13 cellular contexts compared by ENCODE assay signal in genomic region chr17:57486978-57487377, GRCh38.
A peak's percentile ranks its signal among the peaks of the same experiment; 100 is the strongest.
DNase-seq lines count a peak whose midpoint lies in the region; ATAC-seq and TF ChIP-seq lines count a peak whose summit lies in the region.
"Had no signal": no experiment of that assay in that cellular context is flagged by ENCODE, and none has a peak within 500 bp of the region (broad histone marks: within the 10 kb centered on the region; RNA-seq: fewer than 3 reads in every experiment).

No MANE protein-coding gene starts in this region.

- no peak overlapping the region for H3K27ac ChIP-seq in mammary epithelial cell (ENCODE audit: insufficient read depth, low read depth, low read length)
- no peak overlapping the region for H3K27ac ChIP-seq in brain microvascular endothelial cell

- H3K9me3 ChIP-seq in mammary epithelial cell (replicated peaks; ENCODE audit: insufficient read depth, low read length) = no peaks in the 10 kb centered on the region

- no peaks in the 10 kb centered on the region for H3K27me3 Mint-ChIP-seq in MCF 10A (ENCODE audit: insufficient read depth, unreplicated experiment)
- peaks cover 3% of the 10 kb centered on the region for H3K27me3 Mint-ChIP-seq in brain
- H3K27me3 Mint-ChIP-seq: activated naive CD8-positive, alpha-beta T cell treated with anti-CD3 and anti-CD28 coated beads for 36 hours had no signal

- CTCF ChIA-PET in mammary epithelial cell (lab: Charles Lee; ENCODE audit: low non-redundant PET) = no interaction called here
- CTCF ChIA-PET in MCF 10A (lab: Yijun Ruan, JAX) = interaction anchor here (0.5 kb wide), 1 partner anchor 45 kb away, joined by 3 read pairs; no protein-coding TSS in a partner anchor

- no TSS peak for BruUV-seq in mammary epithelial cell (replicated peaks; lab: Mats Ljungman, UMichigan)
- no TSS peak for BruUV-seq in MCF 10A (replicated peaks; lab: Mats Ljungman, UMichigan)

- H3K9me3 Mint-ChIP-seq in MCF 10A (ENCODE audit: unreplicated experiment) (no peaks in the 10 kb centered on the region), brain (no peaks in the 10 kb centered on the region)
- H3K9me3 Mint-ChIP-seq: activated naive CD8-positive, alpha-beta T cell treated with anti-CD3 and anti-CD28 coated beads for 36 hours had no signal

- H3K36me3 ChIP-seq in mammary epithelial cell (ENCODE audit: insufficient read depth, low read length) (no peaks in the 10 kb centered on the region), brain microvascular endothelial cell (replicated peaks) (no peaks in the 10 kb centered on the region)

- no peaks in the 10 kb centered on the region for H3K4me1 ChIP-seq in mammary epithelial cell (ENCODE audit: insufficient read depth, low read length)

- H3K4me3 Mint-ChIP-seq in MCF 10A (ENCODE audit: unreplicated experiment) = no peak overlapping the region
- H3K4me3 Mint-ChIP-seq in brain = peak overlapping the region; percentile 30 to 79 (median 61)
- H3K4me3 Mint-ChIP-seq: activated naive CD8-positive, alpha-beta T cell treated with anti-CD3 and anti-CD28 coated beads for 36 hours had no signal

- H3K27me3 ChIP-seq in mammary epithelial cell (ENCODE audit: insufficient read depth, low read length) (no peaks in the 10 kb centered on the region), brain microvascular endothelial cell (replicated peaks) (no peaks in the 10 kb centered on the region)

- intact Hi-C loops in mammary epithelial cell (cut with micrococcal nuclease) (no loop called here), MCF 10A (cut with micrococcal nuclease) (no loop called here)

- WGBS in mammary epithelial cell (ENCODE audit: low coverage, missing lambda C conversion rate) = 10% methylated on average over 5 of the region's 5 CpGs

- H3K36me3 Mint-ChIP-seq in MCF 10A (ENCODE audit: insufficient read depth, unreplicated experiment) (peaks cover 13% of the 10 kb centered on the region), brain (no peaks in the 10 kb centered on the region)

- no peak for TF ChIP-seq CTCF in mammary epithelial cell (conservative IDR thresholded peaks at IDR 0.05 in 1 of 2, IDR thresholded peaks at IDR 0.05 in 1 of 2; ENCODE audit: extremely low read depth in 1 of 2, insufficient read depth in 1 of 2, low read depth in 1 of 2, low read length in 2 of 2)
- TF ChIP-seq CTCF in MCF 10A (IDR thresholded peaks at IDR 0.05; ENCODE audit: unreplicated experiment) = no peak
- no peak for TF ChIP-seq CTCF in brain (conservative IDR thresholded peaks at IDR 0.05)
- no peak for TF ChIP-seq CTCF in brain microvascular endothelial cell (IDR thresholded peaks at IDR 0.05; ENCODE audit: low read depth, low read length, missing control alignments)

- H3K79me2 ChIP-seq in mammary epithelial cell (ENCODE audit: insufficient read depth, low read length) = no peaks in the 10 kb centered on the region

- in situ Hi-C loops in mammary epithelial cell (cut with MboI; ENCODE audit: low sequenced_read_pairs in 2 of 2) = no loop called here
- in situ Hi-C loops in brain microvascular endothelial cell (cut with HindIII; ENCODE audit: low pct_ligation_motif_present, low sequenced_read_pairs) = no loop called here

- H3K9ac ChIP-seq in mammary epithelial cell (ENCODE audit: insufficient read depth, low read length) = no peak overlapping the region

- H3K4me2 ChIP-seq in mammary epithelial cell (ENCODE audit: insufficient read depth, low read depth, low read length) = peak overlapping the region; percentile 2

- DNase-seq in mammary epithelial cell (peak; percentile 33), MCF 10A (ENCODE audit: unreplicated experiment) (no peak), medulla oblongata (ENCODE audit: extremely low spot score) (peak; percentile 87), NCI-H748 treated with DMSO at 0.1 percent for 48 hours (lab: John Stamatoyannopoulos, UW) (no peak), brain microvascular endothelial cell (no peak)
- DNase-seq: activated CD4-positive, alpha-beta T cell treated with anti-CD3 and anti-CD28 coated beads for 48 hours; activated naive CD8-positive, alpha-beta T cell treated with anti-CD3 and anti-CD28 coated beads for 36 hours; effector CD8-positive, alpha-beta T cell; NCI-H1694; stimulated activated CD4-positive, alpha-beta T cell treated with anti-CD3 and anti-CD28 coated beads, Interleukin-4, amount 100 ng/mL, for 1 hour had no signal

- ATAC-seq in GM21515 (IDR thresholded peaks at IDR 0.05; ENCODE audit: unreplicated experiment) = no peak
- no peak for ATAC-seq in GM19324 (IDR thresholded peaks at IDR 0.05; ENCODE audit: low FRiP score, unreplicated experiment)

- H4K20me1 ChIP-seq in mammary epithelial cell (ENCODE audit: insufficient read depth, low read length) = no peaks in the 10 kb centered on the region

- H3K27ac Mint-ChIP-seq in MCF 10A (ENCODE audit: low read depth, unreplicated experiment) = no peak overlapping the region
- H3K27ac Mint-ChIP-seq in brain = peak overlapping the region; percentile 49 to 98 (median 95)
- H3K27ac Mint-ChIP-seq: activated naive CD8-positive, alpha-beta T cell treated with anti-CD3 and anti-CD28 coated beads for 36 hours had no signal

- POLR2A ChIA-PET in MCF 10A (lab: Yijun Ruan, JAX) = interaction anchor here (0.5 to 1.3 kb wide), 3 partner anchors 44 to 233 kb away, joined by 3 to 4 read pairs (median 3); no protein-coding TSS in a partner anchor

- H2AFZ ChIP-seq in mammary epithelial cell (ENCODE audit: low read depth, low read length) = no peak overlapping the region

- no peak overlapping the region for H3K4me3 ChIP-seq in mammary epithelial cell (replicated peaks in 1 of 3; ENCODE audit: insufficient read depth in 1 of 3, low read depth in 2 of 3, low read length in 3 of 3)
- no peak overlapping the region for H3K4me3 ChIP-seq in brain microvascular endothelial cell (ENCODE audit: low read depth, low read length)

- dilution Hi-C loops in mammary epithelial cell (cut with HindIII; ENCODE audit: low sequenced_read_pairs) = loop anchor here (5.0 kb wide), 1 partner anchor 40 kb away; no protein-coding TSS in a partner anchor

- H3K4me1 Mint-ChIP-seq in MCF 10A (ENCODE audit: insufficient read depth, unreplicated experiment) = no peaks in the 10 kb centered on the region
- H3K4me1 Mint-ChIP-seq in brain = peaks cover 100% of the 10 kb centered on the region

Comparison
In these comparisons a context has a peak if more than half of its experiments do, and no peak if none do; other contexts are left out.
1. DNase-seq: peak in mammary epithelial cell (single experiment) and medulla oblongata (single experiment); none in MCF 10A (single experiment), NCI-H748 treated with DMSO at 0.1 percent for 48 hours (single experiment) and brain microvascular endothelial cell (single experiment).